9 cellular contexts compared by ENCODE assay signal in the genomic region with DNA sequence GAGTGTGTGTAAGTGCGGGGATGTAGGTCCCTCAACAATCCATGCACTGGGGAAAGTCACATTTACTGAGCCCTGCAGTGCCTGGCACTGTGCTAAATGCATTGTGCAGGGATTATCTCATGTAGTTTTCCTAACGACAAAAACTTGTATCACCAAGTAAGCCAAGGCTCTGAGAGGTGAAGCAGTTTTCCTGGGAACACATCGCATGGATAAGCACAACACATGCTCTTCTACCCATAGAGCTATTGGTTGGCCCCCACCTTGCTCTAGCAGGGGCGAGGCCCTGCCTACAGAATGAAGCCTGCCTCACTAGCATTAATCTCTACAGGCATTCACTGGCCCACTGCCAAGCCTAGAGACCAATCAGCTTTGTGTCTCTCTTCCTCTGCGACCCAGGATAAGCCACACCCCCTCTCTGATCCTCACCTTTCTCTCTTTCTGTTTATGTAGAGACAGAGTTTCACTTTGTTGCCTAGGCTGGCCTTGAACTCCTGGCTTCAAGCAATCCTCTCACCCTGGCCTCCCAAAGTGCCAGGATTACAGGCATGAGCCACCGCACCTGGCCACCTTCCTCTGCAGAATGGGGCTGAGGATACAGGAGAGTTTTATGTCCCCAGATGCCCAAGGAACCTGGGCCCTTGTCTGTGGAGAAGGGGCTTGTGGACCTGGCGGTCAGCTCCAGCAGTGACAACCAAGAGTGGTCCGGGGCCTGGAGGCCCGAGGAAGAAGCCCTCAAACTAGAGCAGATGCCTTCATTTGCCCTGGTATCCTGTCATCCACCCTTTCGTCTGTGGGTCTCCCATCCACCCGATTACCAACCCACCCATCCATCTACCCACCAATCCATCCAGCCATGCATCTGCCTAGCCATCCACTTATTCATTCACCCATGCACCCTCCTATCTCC. TPM values are rescaled to one million over a fixed set of nuclear protein-coding genes. Genes with fewer than 3 reads are reported as not detected.
DNase-seq lines count a peak whose midpoint lies in the region; FAIRE-seq and TF ChIP-seq lines count a peak whose summit lies in the region.
"Had no signal": no experiment of that assay in that cellular context is flagged by ENCODE, and none has a peak within 500 bp of the region (broad histone marks: within the 10 kb centered on the region; RNA-seq: fewer than 3 reads in every experiment).

No MANE protein-coding gene starts in this region.

- TF ChIP-seq CTCF in choroid plexus epithelial cell (conservative IDR thresholded peaks at IDR 0.05; ENCODE audit: low read depth, low read length), result no peak
- no peak for TF ChIP-seq CTCF in ovary (IDR thresholded peaks at IDR 0.05)

- H3K27ac ChIP-seq in ovary, result peak overlapping the region in 1 of 2 donors; percentile 16

- H3K4me3 ChIP-seq in choroid plexus epithelial cell (ENCODE audit: low read depth, low read length) (no peak overlapping the region), ovary (no peak overlapping the region)
- H3K4me3 ChIP-seq: skin epidermis had no signal

- H3K9me3 ChIP-seq in ovary, result no peaks in the 10 kb centered on the region

- TF ChIP-seq POLR2A in GM12892 (IDR thresholded peaks at IDR 0.05; ENCODE audit: low read depth, low read length) (no peak), ovary (IDR thresholded peaks at IDR 0.05) (no peak)

- H3K27me3 ChIP-seq in ovary, result no peaks in the 10 kb centered on the region

- no peak for TF ChIP-seq EP300 in ovary (IDR thresholded peaks at IDR 0.05)

- 62 to 67% (median 64%) methylated on average over 11 of the region's 11 CpGs for WGBS in ovary, 3 donors

- H3K36me3 ChIP-seq in ovary, result no peaks in the 10 kb centered on the region

- H3K4me1 ChIP-seq in ovary (ENCODE audit: insufficient read depth), result peaks cover 27% of the 10 kb centered on the region

- intact Hi-C loops in ovary (cut with DNase I), result no loop called here

- no peak for FAIRE-seq in GM12892 (lab: Jason Lieb, UNC)

- DNase-seq in GM12892 (ENCODE audit: insufficient read length) (peak; percentile 39), NCI-H226 (peak; percentile 57), choroid plexus epithelial cell (ENCODE audit: low read depth) (peak; percentile 36), ovary (peak in 3 of 5 donors; percentile 68 to 77 (median 68)), NCI-H1930 (lab: John Stamatoyannopoulos, UW) (no peak), GM03348 (ENCODE audit: low spot score) (no peak)
- no peak for DNase-seq in activated CD4-positive, CD25-positive, alpha-beta regulatory T cell treated with anti-CD3 and anti-CD28 coated beads, Interleukin-2, amount 50 U/mL, for 72 hours
- DNase-seq in effector CD8-positive, alpha-beta T cell (lab: John Stamatoyannopoulos, UW), result no peak

RNA-seq across cellular contexts. Expression of gene CDH16, which starts 12.8 kb away (rescaled TPM):
- not detected for polyA plus RNA-seq in GM12892 (2012; ENCODE audit: missing spikeins)
- 10 to 100 TPM in 1 of 7 donors, 1 to 10 TPM in 1, under 1 TPM in 3, not detected in 2; 0.12 to 19.2 (median 0.57) TPM for total RNA-seq in ovary
- not detected for polyA plus RNA-seq in ovary

RNA-seq across cellular contexts. Expression of gene RRAD, which starts 19.4 kb away (rescaled TPM):
- 0.66 TPM for polyA plus RNA-seq in GM12892 (2012; ENCODE audit: missing spikeins)
- 10 to 100 TPM in 5 of 7 donors, 1 to 10 TPM in 2; 5.6 to 43.1 (median 12.1) TPM for total RNA-seq in ovary
- polyA plus RNA-seq in ovary, result 10 to 100 TPM in 1 of 2 donors, 1 to 10 TPM in 1; 2.3 to 22.3 TPM

RNA-seq across cellular contexts. Expression of gene PDP2, which starts 25.6 kb away (rescaled TPM):
- 4.8 TPM for polyA plus RNA-seq in GM12892 (2012; ENCODE audit: missing spikeins)
- 10 to 100 TPM in 5 of 7 donors, 1 to 10 TPM in 2; 3.9 to 23.3 (median 18.5) TPM for total RNA-seq in ovary
- 10 to 100 TPM in 1 of 2 donors, 1 to 10 TPM in 1; 9.4 to 27.9 TPM for polyA plus RNA-seq in ovary

RNA-seq across cellular contexts. Expression of gene CIAO2B, which starts 28.3 kb away (rescaled TPM):
- polyA plus RNA-seq in GM12892 (2012; ENCODE audit: missing spikeins), result 116 TPM
- 10 to 100 TPM; 57.7 to 77.8 (median 66.7) TPM for total RNA-seq in ovary
- 100 to 1,000 TPM in 1 of 2 donors, 10 to 100 TPM in 1; 40.1 to 150 TPM for polyA plus RNA-seq in ovary

RNA-seq across cellular contexts. Expression of gene CES2, which starts 29.4 kb away (rescaled TPM):
- 8.7 TPM for polyA plus RNA-seq in GM12892 (2012; ENCODE audit: missing spikeins)
- total RNA-seq in ovary, result 10 to 100 TPM; 25.5 to 51.9 (median 42.2) TPM
- 10 to 100 TPM; 29.4 to 38.9 TPM for polyA plus RNA-seq in ovary

Comparison
In these comparisons a context has a peak if more than half of its experiments do, and no peak if none do; other contexts are left out.
1. DNase-seq: peak in GM12892 (single experiment), NCI-H226 (single experiment), choroid plexus epithelial cell (single experiment) and ovary (3 of 5); none in NCI-H1930 (0 of 2), GM03348 (single experiment), activated CD4-positive, CD25-positive, alpha-beta regulatory T cell treated with anti-CD3 and anti-CD28 coated beads, Interleukin-2, amount 50 U/mL, for 72 hours (single experiment) and effector CD8-positive, alpha-beta T cell (single experiment).